15 cellular contexts compared by ENCODE assay signal in the genomic region with DNA sequence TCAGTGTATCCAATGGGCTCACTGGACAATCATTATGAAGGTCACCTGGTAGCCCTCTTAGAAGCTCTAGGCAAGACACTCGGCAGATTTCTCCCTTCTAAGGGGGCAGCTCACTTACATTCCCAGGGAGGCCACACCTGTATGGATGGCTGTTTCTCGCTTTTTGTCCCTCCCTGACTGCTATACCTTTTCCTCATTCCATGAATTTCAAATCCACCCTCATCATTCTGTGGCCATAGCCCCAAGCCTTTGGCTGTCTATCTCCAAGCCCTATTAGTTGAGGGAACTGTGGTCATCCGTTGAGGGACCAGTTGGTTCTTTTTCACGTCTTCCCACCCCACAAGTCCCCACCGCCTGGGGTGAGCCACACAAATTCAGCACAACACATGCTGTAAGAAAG.
"Had no signal": no experiment of that assay in that cellular context is flagged by ENCODE, and none has a peak within 500 bp of the region (broad histone marks: within the 10 kb centered on the region; RNA-seq: fewer than 3 reads in every experiment).

No MANE protein-coding gene starts in this region.

- H2AFZ ChIP-seq: neural progenitor cell had no signal

- DNase-seq: activated CD4-positive, alpha-beta T cell treated with anti-CD3 and anti-CD28 coated beads, Interleukin-2, amount 10 ng/mL, durations not matched to agents 7 days and 5 days; activated effector memory CD4-positive, alpha-beta T cell treated with anti-CD3 and anti-CD28 coated beads, Interleukin-2, amount 50 U/mL, for 16 hours; activated naive CD4-positive, alpha-beta T cell treated with anti-CD3 and anti-CD28 coated beads, Interleukin-2, amount 50 U/mL, for 16 hours; activated T-cell treated with anti-CD3 and anti-CD28 coated beads, Interleukin-2, amount 50 U/mL, for 72 hours; aorta; cortex of kidney; effector CD4-positive, alpha-beta T cell; naive thymus-derived CD4-positive, alpha-beta T cell; right lobe of liver; small intestine; stimulated activated CD4-positive, alpha-beta T cell treated with anti-CD3 and anti-CD28 coated beads, Interleukin-4, amount 100 ng/mL, for 4 hours; stimulated activated naive B cell treated with anti-CD40 and anti-IgM and Interleukin-4, amounts not matched to agents 10 μg/mL and 1 μg/mL and 100 μg/mL, for 72 hours; T-helper 1 cell; T1000 had no signal

- H3K27ac Mint-ChIP-seq: activated CD4-positive, alpha-beta T cell treated with anti-CD3 and anti-CD28 coated beads, Interleukin-2, amount 10 ng/mL, durations not matched to agents 7 days and 5 days; activated T-cell treated with anti-CD3 and anti-CD28 coated beads, Interleukin-2, amount 50 U/mL, for 72 hours; naive thymus-derived CD4-positive, alpha-beta T cell; stimulated activated naive B cell treated with anti-CD40 and anti-IgM and Interleukin-4, amounts not matched to agents 10 μg/mL and 1 μg/mL and 100 μg/mL, for 72 hours had no signal

- H3K4me1 Mint-ChIP-seq: activated CD4-positive, alpha-beta T cell treated with anti-CD3 and anti-CD28 coated beads, Interleukin-2, amount 10 ng/mL, durations not matched to agents 7 days and 5 days; stimulated activated naive B cell treated with anti-CD40 and anti-IgM and Interleukin-4, amounts not matched to agents 10 μg/mL and 1 μg/mL and 100 μg/mL, for 72 hours had no signal

- H3K4me2 ChIP-seq: neural progenitor cell had no signal

- H3K27me3 ChIP-seq: neural progenitor cell, right lobe of liver had no signal

- H3K27me3 Mint-ChIP-seq: stimulated activated naive B cell treated with anti-CD40 and anti-IgM and Interleukin-4, amounts not matched to agents 10 μg/mL and 1 μg/mL and 100 μg/mL, for 72 hours had no signal

- H3K4me1 ChIP-seq: right lobe of liver had no signal

- H3K27ac ChIP-seq: neural progenitor cell, right lobe of liver had no signal

- H3K36me3 Mint-ChIP-seq: naive thymus-derived CD4-positive, alpha-beta T cell; stimulated activated naive B cell treated with anti-CD40 and anti-IgM and Interleukin-4, amounts not matched to agents 10 μg/mL and 1 μg/mL and 100 μg/mL, for 72 hours had no signal

- H3K4me3 Mint-ChIP-seq: activated CD4-positive, alpha-beta T cell treated with anti-CD3 and anti-CD28 coated beads, Interleukin-2, amount 10 ng/mL, durations not matched to agents 7 days and 5 days; activated T-cell treated with anti-CD3 and anti-CD28 coated beads, Interleukin-2, amount 50 U/mL, for 72 hours; naive thymus-derived CD4-positive, alpha-beta T cell; neural progenitor cell; stimulated activated naive B cell treated with anti-CD40 and anti-IgM and Interleukin-4, amounts not matched to agents 10 μg/mL and 1 μg/mL and 100 μg/mL, for 72 hours had no signal

- H3K9me3 Mint-ChIP-seq: activated CD4-positive, alpha-beta T cell treated with anti-CD3 and anti-CD28 coated beads, Interleukin-2, amount 10 ng/mL, durations not matched to agents 7 days and 5 days; activated T-cell treated with anti-CD3 and anti-CD28 coated beads, Interleukin-2, amount 50 U/mL, for 72 hours; naive thymus-derived CD4-positive, alpha-beta T cell; neural progenitor cell; stimulated activated naive B cell treated with anti-CD40 and anti-IgM and Interleukin-4, amounts not matched to agents 10 μg/mL and 1 μg/mL and 100 μg/mL, for 72 hours had no signal

- H3K4me3 ChIP-seq: neural progenitor cell, right lobe of liver had no signal

- H3K9me3 ChIP-seq: right lobe of liver had no signal

- H3K36me3 ChIP-seq: neural progenitor cell had no signal
